Comparison of ENCODE assay signal across 1 cellular context in genomic region chr1:207454046-207454964, GRCh38.
TF ChIP-seq lines count a peak whose summit lies in the region.

Gene CR2, plus strand, starts transcription at chr1:207454328. Its CDS starts 91 bp downstream, at chr1:207454419.

TF ChIP-seq in WTC11, 78 proteins besides CTCF, POLR2A, EP300 and RAD21 (continued from another document):
- TF ChIP-seq, protein P1, sequence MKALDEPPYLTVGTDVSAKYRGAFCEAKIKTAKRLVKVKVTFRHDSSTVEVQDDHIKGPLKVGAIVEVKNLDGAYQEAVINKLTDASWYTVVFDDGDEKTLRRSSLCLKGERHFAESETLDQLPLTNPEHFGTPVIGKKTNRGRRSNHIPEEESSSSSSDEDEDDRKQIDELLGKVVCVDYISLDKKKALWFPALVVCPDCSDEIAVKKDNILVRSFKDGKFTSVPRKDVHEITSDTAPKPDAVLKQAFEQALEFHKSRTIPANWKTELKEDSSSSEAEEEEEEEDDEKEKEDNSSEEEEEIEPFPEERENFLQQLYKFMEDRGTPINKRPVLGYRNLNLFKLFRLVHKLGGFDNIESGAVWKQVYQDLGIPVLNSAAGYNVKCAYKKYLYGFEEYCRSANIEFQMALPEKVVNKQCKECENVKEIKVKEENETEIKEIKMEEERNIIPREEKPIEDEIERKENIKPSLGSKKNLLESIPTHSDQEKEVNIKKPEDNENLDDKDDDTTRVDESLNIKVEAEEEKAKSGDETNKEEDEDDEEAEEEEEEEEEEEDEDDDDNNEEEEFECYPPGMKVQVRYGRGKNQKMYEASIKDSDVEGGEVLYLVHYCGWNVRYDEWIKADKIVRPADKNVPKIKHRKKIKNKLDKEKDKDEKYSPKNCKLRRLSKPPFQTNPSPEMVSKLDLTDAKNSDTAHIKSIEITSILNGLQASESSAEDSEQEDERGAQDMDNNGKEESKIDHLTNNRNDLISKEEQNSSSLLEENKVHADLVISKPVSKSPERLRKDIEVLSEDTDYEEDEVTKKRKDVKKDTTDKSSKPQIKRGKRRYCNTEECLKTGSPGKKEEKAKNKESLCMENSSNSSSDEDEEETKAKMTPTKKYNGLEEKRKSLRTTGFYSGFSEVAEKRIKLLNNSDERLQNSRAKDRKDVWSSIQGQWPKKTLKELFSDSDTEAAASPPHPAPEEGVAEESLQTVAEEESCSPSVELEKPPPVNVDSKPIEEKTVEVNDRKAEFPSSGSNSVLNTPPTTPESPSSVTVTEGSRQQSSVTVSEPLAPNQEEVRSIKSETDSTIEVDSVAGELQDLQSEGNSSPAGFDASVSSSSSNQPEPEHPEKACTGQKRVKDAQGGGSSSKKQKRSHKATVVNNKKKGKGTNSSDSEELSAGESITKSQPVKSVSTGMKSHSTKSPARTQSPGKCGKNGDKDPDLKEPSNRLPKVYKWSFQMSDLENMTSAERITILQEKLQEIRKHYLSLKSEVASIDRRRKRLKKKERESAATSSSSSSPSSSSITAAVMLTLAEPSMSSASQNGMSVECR (CRISPR knock-in tag; IDR thresholded peaks at IDR 0.05; ENCODE audit: borderline replicate concordance), result peak; percentile 70; the same call in 1 of the 2 replicates
- 0 out of 2 replicates have a peak, but pooled peaks have one; percentile 38 for TF ChIP-seq ZNF281 (CRISPR knock-in tag; IDR thresholded peaks at IDR 0.05)
- no peak for TF ChIP-seq AR (CRISPR knock-in tag; IDR thresholded peaks at IDR 0.05)
- no peak for TF ChIP-seq RELA (CRISPR knock-in tag; IDR thresholded peaks at IDR 0.05; ENCODE audit: borderline replicate concordance)
- TF ChIP-seq ZNF232 (CRISPR knock-in tag; IDR thresholded peaks at IDR 0.05), result peak; percentile 80; the same call in 1 of the 2 replicates
- no peak for TF ChIP-seq CBFB (CRISPR knock-in tag; IDR thresholded peaks at IDR 0.05; ENCODE audit: low read depth)
- TF ChIP-seq IRF2 (CRISPR knock-in tag; IDR thresholded peaks at IDR 0.05; ENCODE audit: borderline replicate concordance, low read depth), result no peak
- TF ChIP-seq HMGA2 (CRISPR knock-in tag; IDR thresholded peaks at IDR 0.05), result no peak
- TF ChIP-seq JAZF1 (CRISPR knock-in tag; IDR thresholded peaks at IDR 0.05), result no peak
- TF ChIP-seq, protein P2, sequence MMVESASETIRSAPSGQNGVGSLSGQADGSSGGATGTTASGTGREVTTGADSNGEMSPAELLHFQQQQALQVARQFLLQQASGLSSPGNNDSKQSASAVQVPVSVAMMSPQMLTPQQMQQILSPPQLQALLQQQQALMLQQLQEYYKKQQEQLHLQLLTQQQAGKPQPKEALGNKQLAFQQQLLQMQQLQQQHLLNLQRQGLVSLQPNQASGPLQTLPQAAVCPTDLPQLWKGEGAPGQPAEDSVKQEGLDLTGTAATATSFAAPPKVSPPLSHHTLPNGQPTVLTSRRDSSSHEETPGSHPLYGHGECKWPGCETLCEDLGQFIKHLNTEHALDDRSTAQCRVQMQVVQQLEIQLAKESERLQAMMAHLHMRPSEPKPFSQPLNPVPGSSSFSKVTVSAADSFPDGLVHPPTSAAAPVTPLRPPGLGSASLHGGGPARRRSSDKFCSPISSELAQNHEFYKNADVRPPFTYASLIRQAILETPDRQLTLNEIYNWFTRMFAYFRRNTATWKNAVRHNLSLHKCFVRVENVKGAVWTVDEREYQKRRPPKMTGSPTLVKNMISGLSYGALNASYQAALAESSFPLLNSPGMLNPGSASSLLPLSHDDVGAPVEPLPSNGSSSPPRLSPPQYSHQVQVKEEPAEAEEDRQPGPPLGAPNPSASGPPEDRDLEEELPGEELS (CRISPR knock-in tag; IDR thresholded peaks at IDR 0.05), result peak; percentile 41; the same call in 1 of the 2 replicates
- no peak for TF ChIP-seq NFATC4 (CRISPR knock-in tag; IDR thresholded peaks at IDR 0.05)
- peak; percentile 57; the same call in 1 of the 2 replicates for TF ChIP-seq ETV6 (CRISPR knock-in tag; IDR thresholded peaks at IDR 0.05)
- TF ChIP-seq, protein P3, sequence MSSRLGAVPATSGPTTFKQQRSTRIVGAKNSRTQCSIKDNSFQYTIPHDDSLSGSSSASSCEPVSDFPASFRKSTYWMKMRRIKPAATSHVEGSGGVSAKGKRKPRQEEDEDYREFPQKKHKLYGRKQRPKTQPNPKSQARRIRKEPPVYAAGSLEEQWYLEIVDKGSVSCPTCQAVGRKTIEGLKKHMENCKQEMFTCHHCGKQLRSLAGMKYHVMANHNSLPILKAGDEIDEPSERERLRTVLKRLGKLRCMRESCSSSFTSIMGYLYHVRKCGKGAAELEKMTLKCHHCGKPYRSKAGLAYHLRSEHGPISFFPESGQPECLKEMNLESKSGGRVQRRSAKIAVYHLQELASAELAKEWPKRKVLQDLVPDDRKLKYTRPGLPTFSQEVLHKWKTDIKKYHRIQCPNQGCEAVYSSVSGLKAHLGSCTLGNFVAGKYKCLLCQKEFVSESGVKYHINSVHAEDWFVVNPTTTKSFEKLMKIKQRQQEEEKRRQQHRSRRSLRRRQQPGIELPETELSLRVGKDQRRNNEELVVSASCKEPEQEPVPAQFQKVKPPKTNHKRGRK (CRISPR knock-in tag; IDR thresholded peaks at IDR 0.05; ENCODE audit: borderline replicate concordance), result no peak
- no peak for TF ChIP-seq NFYB (CRISPR knock-in tag; conservative IDR thresholded peaks at IDR 0.05; ENCODE audit: low read depth)
- TF ChIP-seq ZNF396 (CRISPR knock-in tag; IDR thresholded peaks at IDR 0.05; ENCODE audit: borderline replicate concordance), result no peak
- TF ChIP-seq GABPB1 (CRISPR knock-in tag; IDR thresholded peaks at IDR 0.05), result no peak
- peak; percentile 43; the same call in 1 of the 2 replicates for TF ChIP-seq ZNF317 (CRISPR knock-in tag; IDR thresholded peaks at IDR 0.05; ENCODE audit: borderline replicate concordance, low read depth)
- no peak for TF ChIP-seq ATF1 (CRISPR knock-in tag; IDR thresholded peaks at IDR 0.05)
- TF ChIP-seq, protein P4, sequence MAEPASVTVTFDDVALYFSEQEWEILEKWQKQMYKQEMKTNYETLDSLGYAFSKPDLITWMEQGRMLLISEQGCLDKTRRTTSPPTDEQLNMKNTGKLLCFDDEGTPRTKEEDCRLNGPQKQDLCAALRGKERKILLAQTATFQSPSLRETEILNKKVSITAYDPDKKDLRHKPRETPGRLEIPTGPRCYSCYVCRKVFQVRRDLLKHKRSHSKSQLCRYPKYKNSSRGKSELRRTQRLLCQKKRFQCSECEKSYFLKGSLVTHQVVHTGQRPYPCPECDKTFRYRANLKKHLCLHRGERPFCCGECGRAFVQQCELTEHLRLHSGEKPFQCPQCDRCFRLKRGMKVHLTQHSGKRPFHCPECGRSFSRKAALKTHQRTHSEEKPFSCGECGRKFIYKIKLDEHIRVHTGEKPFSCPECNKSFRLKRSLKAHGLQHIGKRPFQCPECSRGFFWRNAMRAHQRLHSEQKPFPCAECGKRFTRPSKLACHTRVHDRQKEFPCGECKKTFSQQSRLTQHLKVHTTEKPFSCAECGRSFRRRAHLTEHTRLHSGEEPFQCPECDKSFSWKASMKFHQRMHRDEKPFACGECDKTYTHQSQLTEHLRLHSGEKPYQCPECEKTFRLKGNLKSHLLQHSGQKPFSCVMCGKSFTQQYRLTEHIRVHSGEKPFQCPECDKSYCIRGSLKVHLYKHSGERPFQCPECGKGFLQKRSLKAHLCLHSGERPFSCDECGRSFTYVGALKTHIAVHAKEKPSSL (CRISPR knock-in tag; conservative IDR thresholded peaks at IDR 0.05), result no peak
- TF ChIP-seq CREB1 (CRISPR knock-in tag; IDR thresholded peaks at IDR 0.05), result peak; percentile 78; the same call in 1 of the 2 replicates
- peak; percentile 82; the same call in 1 of the 2 replicates for TF ChIP-seq NFE2L1 (CRISPR knock-in tag; IDR thresholded peaks at IDR 0.05)
- no peak for TF ChIP-seq ATF3 (CRISPR knock-in tag; conservative IDR thresholded peaks at IDR 0.05)
- TF ChIP-seq SMAD4 (CRISPR knock-in tag; IDR thresholded peaks at IDR 0.05), result 0 out of 2 replicates have a peak, but pooled peaks have one; percentile 10
- peak; percentile 66; the same call in 1 of the 2 replicates for TF ChIP-seq FOXK1 (CRISPR knock-in tag; IDR thresholded peaks at IDR 0.05)
- peak; percentile 51; the same call in 1 of the 2 replicates for TF ChIP-seq SMAD3 (CRISPR knock-in tag; IDR thresholded peaks at IDR 0.05; ENCODE audit: borderline replicate concordance)
- no peak for TF ChIP-seq ZBTB21 (CRISPR knock-in tag; IDR thresholded peaks at IDR 0.05; ENCODE audit: borderline replicate concordance)
- TF ChIP-seq SOX15 (CRISPR knock-in tag; IDR thresholded peaks at IDR 0.05), result no peak
- TF ChIP-seq, protein P5, sequence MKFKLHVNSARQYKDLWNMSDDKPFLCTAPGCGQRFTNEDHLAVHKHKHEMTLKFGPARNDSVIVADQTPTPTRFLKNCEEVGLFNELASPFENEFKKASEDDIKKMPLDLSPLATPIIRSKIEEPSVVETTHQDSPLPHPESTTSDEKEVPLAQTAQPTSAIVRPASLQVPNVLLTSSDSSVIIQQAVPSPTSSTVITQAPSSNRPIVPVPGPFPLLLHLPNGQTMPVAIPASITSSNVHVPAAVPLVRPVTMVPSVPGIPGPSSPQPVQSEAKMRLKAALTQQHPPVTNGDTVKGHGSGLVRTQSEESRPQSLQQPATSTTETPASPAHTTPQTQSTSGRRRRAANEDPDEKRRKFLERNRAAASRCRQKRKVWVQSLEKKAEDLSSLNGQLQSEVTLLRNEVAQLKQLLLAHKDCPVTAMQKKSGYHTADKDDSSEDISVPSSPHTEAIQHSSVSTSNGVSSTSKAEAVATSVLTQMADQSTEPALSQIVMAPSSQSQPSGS (CRISPR knock-in tag; IDR thresholded peaks at IDR 0.05; ENCODE audit: borderline replicate concordance, low read depth), result no peak
- TF ChIP-seq ZNF671 (CRISPR knock-in tag; IDR thresholded peaks at IDR 0.05), result no peak
TF ChIP-seq in WTC11: peak in this region for 27.
